20 cellular contexts compared by ENCODE assay signal in the genomic region with DNA sequence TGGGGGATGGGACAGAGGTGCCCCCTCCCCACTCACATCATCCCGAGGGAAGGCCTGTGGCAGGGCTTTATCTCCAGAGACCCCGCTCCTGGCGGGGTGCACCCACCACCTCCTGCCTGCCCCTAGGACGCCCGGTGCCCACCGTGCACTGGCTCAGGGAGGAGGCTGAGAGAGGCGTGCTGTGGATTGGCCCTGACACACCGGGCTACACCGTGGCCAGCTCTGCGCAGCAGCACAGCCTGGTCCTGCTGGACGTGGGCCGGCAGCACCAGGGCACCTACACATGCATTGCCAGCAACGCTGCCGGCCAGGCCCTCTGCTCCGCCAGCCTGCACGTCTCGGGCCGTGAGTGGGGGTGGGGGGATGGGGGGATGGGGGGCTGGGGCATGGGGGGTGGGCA.
"Had no signal": no experiment of that assay in that cellular context is flagged by ENCODE, and none has a peak within 500 bp of the region (broad histone marks: within the 10 kb centered on the region; RNA-seq: fewer than 3 reads in every experiment).

No MANE protein-coding gene starts in this region.

- H3K4me3 ChIP-seq: body of pancreas, colonic mucosa, gastrocnemius medialis, heart right ventricle, pancreas, spleen had no signal

- H3K27me3 Mint-ChIP-seq: activated naive CD8-positive, alpha-beta T cell treated with anti-CD3 and anti-CD28 coated beads for 36 hours; stimulated activated naive B cell treated with anti-CD40 and anti-IgM and Interleukin-4, amounts not matched to agents 10 μg/mL and 1 μg/mL and 100 μg/mL, for 72 hours had no signal

- H3K36me3 Mint-ChIP-seq: activated naive CD8-positive, alpha-beta T cell treated with anti-CD3 and anti-CD28 coated beads for 36 hours; immature natural killer cell had no signal

- H3K9me3 ChIP-seq: body of pancreas, colonic mucosa, gastrocnemius medialis, heart right ventricle, pancreas, spleen had no signal

- H3K27ac Mint-ChIP-seq: activated naive CD8-positive, alpha-beta T cell treated with anti-CD3 and anti-CD28 coated beads for 36 hours; immature natural killer cell; stimulated activated naive B cell treated with anti-CD40 and anti-IgM and Interleukin-4, amounts not matched to agents 10 μg/mL and 1 μg/mL and 100 μg/mL, for 72 hours had no signal

- H3K4me1 ChIP-seq: body of pancreas, colonic mucosa, pancreas, spleen had no signal

- DNase-seq: activated CD8-positive, alpha-beta memory T cell treated with anti-CD3 and anti-CD28 coated beads for 24 hours; activated gamma-delta T cell treated with Interleukin-2 at 50 U/mL for 16 hours; activated naive CD8-positive, alpha-beta T cell treated with anti-CD3 and anti-CD28 coated beads for 36 hours; central memory CD4-positive, alpha-beta T cell; colonic mucosa; effector CD4-positive, alpha-beta T cell; gastrocnemius medialis; immature natural killer cell; left cardiac atrium; mammary epithelial cell; spleen; stimulated activated naive B cell treated with anti-CD40 and anti-IgM and Interleukin-4, amounts not matched to agents 10 μg/mL and 1 μg/mL and 100 μg/mL, for 72 hours; T1000 had no signal

- ATAC-seq: activated CD4-positive, CD25-positive, alpha-beta regulatory T cell treated with anti-CD3 and anti-CD28 coated beads, Interleukin-2, amount 50 U/mL, for 24 hours; body of pancreas; esophagus mucosa; gastrocnemius medialis; heart right ventricle; left cardiac atrium; pancreas; stimulated activated naive B cell treated with anti-CD40 and anti-IgM and Interleukin-4, amounts not matched to agents 10 μg/mL and 1 μg/mL and 100 μg/mL, for 72 hours had no signal

- H3K36me3 ChIP-seq: colonic mucosa had no signal

- H3K4me1 Mint-ChIP-seq: activated naive CD8-positive, alpha-beta T cell treated with anti-CD3 and anti-CD28 coated beads for 36 hours; immature natural killer cell; neural crest cell had no signal

- H3K27ac ChIP-seq: body of pancreas, colonic mucosa, pancreas, spleen had no signal

- FAIRE-seq: pancreas, urothelium cell line had no signal

- H3K4me3 Mint-ChIP-seq: activated naive CD8-positive, alpha-beta T cell treated with anti-CD3 and anti-CD28 coated beads for 36 hours; immature natural killer cell; neural crest cell; stimulated activated naive B cell treated with anti-CD40 and anti-IgM and Interleukin-4, amounts not matched to agents 10 μg/mL and 1 μg/mL and 100 μg/mL, for 72 hours had no signal

- H3K27me3 ChIP-seq: body of pancreas, colonic mucosa, gastrocnemius medialis, heart right ventricle, pancreas, spleen had no signal

- H3K9me3 Mint-ChIP-seq: activated naive CD8-positive, alpha-beta T cell treated with anti-CD3 and anti-CD28 coated beads for 36 hours; immature natural killer cell; neural crest cell; stimulated activated naive B cell treated with anti-CD40 and anti-IgM and Interleukin-4, amounts not matched to agents 10 μg/mL and 1 μg/mL and 100 μg/mL, for 72 hours had no signal
